In genomic region chr16:81784042-81784785, GRCh38 we compare ENCODE assay signal across 15 cellular contexts. TPM values are rescaled to one million over a fixed set of nuclear protein-coding genes. Genes with fewer than 3 reads are reported as not detected.
A peak's percentile ranks its signal among the peaks of the same experiment; 100 is the strongest.
DNase-seq lines count a peak whose midpoint lies in the region; TF ChIP-seq lines count a peak whose summit lies in the region.
"Had no signal": no experiment of that assay in that cellular context is flagged by ENCODE, and none has a peak within 500 bp of the region (broad histone marks: within the 10 kb centered on the region; RNA-seq: fewer than 3 reads in every experiment).

No MANE protein-coding gene starts in this region.

- peaks cover 25% of the 10 kb centered on the region; the same call in 1 of the 2 replicates for H3K79me2 ChIP-seq in Loucy (ENCODE audit: insufficient read depth, low read length)

- TF ChIP-seq POLR2A in GM18951 (IDR thresholded peaks at IDR 0.05; ENCODE audit: extremely low read depth, insufficient read depth, insufficient read length): peak; percentile 41

- DNase-seq in endodermal cell (peak; percentile 63), progenitor cell of endocrine pancreas (ENCODE audit: low spot score, unreplicated experiment) (no peak), amniotic stem cell (lab: John Stamatoyannopoulos, UW) (no peak), chondrocyte (ENCODE audit: low spot score) (no peak), NCI-H748 (lab: John Stamatoyannopoulos, UW; ENCODE audit: unreplicated experiment) (no peak)
- DNase-seq in CD8-positive, alpha-beta memory T cell: no peak
- DNase-seq: activated CD4-positive, alpha-beta T cell treated with anti-CD3 and anti-CD28 coated beads, Interleukin-2, amount 50 U/mL, for 1 hour; CD8-positive, alpha-beta T cell; gastrocnemius medialis; islet precursor cell; Kasumi-1; spleen had no signal

- peak overlapping the region; percentile 77 for H3K4me2 ChIP-seq in Loucy (ENCODE audit: low read depth, low read length, poor library complexity, severe bottlenecking)

- in situ Hi-C loops in GM18951 (cut with MboI; ENCODE audit: low sequenced_read_pairs, unreplicated experiment): no loop called here

- H3K36me3 ChIP-seq in Loucy (ENCODE audit: insufficient read depth, low read length) (no peaks in the 10 kb centered on the region; the same call in 1 of the 2 replicates), endodermal cell (ENCODE audit: control insufficient read depth, insufficient read depth, low read length) (no peaks in the 10 kb centered on the region)
- no peaks in the 10 kb centered on the region for H3K36me3 ChIP-seq in CD8-positive, alpha-beta memory T cell (ENCODE audit: insufficient read depth, low read length)
- H3K36me3 ChIP-seq: gastrocnemius medialis had no signal

- H3K9me3 ChIP-seq in Loucy (ENCODE audit: insufficient read depth, low read depth, low read length): no peaks in the 10 kb centered on the region
- H3K9me3 ChIP-seq in endodermal cell (ENCODE audit: control insufficient read depth, low read length): no peaks in the 10 kb centered on the region
- H3K9me3 ChIP-seq in CD8-positive, alpha-beta memory T cell (ENCODE audit: low read length): no peaks in the 10 kb centered on the region
- H3K9me3 ChIP-seq: gastrocnemius medialis, spleen had no signal

- H3K4me3 ChIP-seq in Loucy (ENCODE audit: low read length, poor library complexity, severe bottlenecking) (peak overlapping the region; percentile 64), endodermal cell (ENCODE audit: low read length) (peak overlapping the region; percentile 52)
- H3K4me3 ChIP-seq in CD8-positive, alpha-beta memory T cell (ENCODE audit: low read length): no peak overlapping the region
- H3K4me3 ChIP-seq: gastrocnemius medialis had no signal

- H2AFZ ChIP-seq in Loucy (ENCODE audit: low read length): peak overlapping the region; percentile 76

- H3K4me1 ChIP-seq in Loucy (ENCODE audit: insufficient read depth, low read length, poor library complexity, severe bottlenecking) (peaks cover 48% of the 10 kb centered on the region), endodermal cell (ENCODE audit: control insufficient read depth, insufficient read depth, low read length) (peaks cover 29% of the 10 kb centered on the region)
- H3K4me1 ChIP-seq in CD8-positive, alpha-beta memory T cell (ENCODE audit: insufficient read depth, low read length): peaks cover 4% of the 10 kb centered on the region
- H3K4me1 ChIP-seq: gastrocnemius medialis had no signal

- H3K4me1 Mint-ChIP-seq in endodermal cell: peaks cover 58% of the 10 kb centered on the region
- H3K4me1 Mint-ChIP-seq in progenitor cell of endocrine pancreas (ENCODE audit: low read depth): peaks cover 36% of the 10 kb centered on the region
- H3K4me1 Mint-ChIP-seq in CD8-positive, alpha-beta memory T cell: peaks cover 10 to 46% (median 18%) of the 10 kb centered on the region in 3 donors
- peaks cover 4% of the 10 kb centered on the region for H3K4me1 Mint-ChIP-seq in chondrocyte (ENCODE audit: low read depth)

- WGBS in endodermal cell (ENCODE audit: insufficient coverage in 1 of 2, insufficient read length in 1 of 2), 2 experiments: 36 to 41% methylated on average over 2 to 3 of the region's 3 CpGs

- no peaks in the 10 kb centered on the region for H3K9me2 ChIP-seq in Loucy (replicated peaks; ENCODE audit: low read depth, low read length)

- peaks cover 25% of the 10 kb centered on the region for H3K27me3 Mint-ChIP-seq in endodermal cell (ENCODE audit: insufficient read depth)
- H3K27me3 Mint-ChIP-seq in progenitor cell of endocrine pancreas: peaks cover 29% of the 10 kb centered on the region
- peaks cover 1 to 8% of the 10 kb centered on the region in 2 donors for H3K27me3 Mint-ChIP-seq in CD8-positive, alpha-beta memory T cell
- peaks cover 61% of the 10 kb centered on the region for H3K27me3 Mint-ChIP-seq in chondrocyte (ENCODE audit: low read depth)

- H3F3A ChIP-seq in Loucy (ENCODE audit: low read depth): 0 out of 2 replicates have a peak, but pooled peaks cover 3% of the 10 kb centered on the region

- H3K9me3 Mint-ChIP-seq in endodermal cell: no peaks in the 10 kb centered on the region
- no peaks in the 10 kb centered on the region for H3K9me3 Mint-ChIP-seq in progenitor cell of endocrine pancreas (ENCODE audit: low read depth)
- no peaks in the 10 kb centered on the region for H3K9me3 Mint-ChIP-seq in CD8-positive, alpha-beta memory T cell
- H3K9me3 Mint-ChIP-seq in chondrocyte (ENCODE audit: low read depth): no peaks in the 10 kb centered on the region
- H3K9me3 Mint-ChIP-seq: CD8-positive, alpha-beta T cell had no signal

- POLR2A ChIA-PET in CD8-positive, alpha-beta memory T cell (lab: Charles Lee): no interaction called here

- H3K27ac Mint-ChIP-seq in endodermal cell: peak overlapping the region; percentile 22
- H3K27ac Mint-ChIP-seq in progenitor cell of endocrine pancreas: peak overlapping the region; percentile 14
- H3K27ac Mint-ChIP-seq in CD8-positive, alpha-beta memory T cell: peak overlapping the region in 1 of 8 donors; percentile 11
- no peak overlapping the region for H3K27ac Mint-ChIP-seq in chondrocyte (ENCODE audit: unreplicated experiment)
- H3K27ac Mint-ChIP-seq: brain; CD8-positive, alpha-beta T cell had no signal

- H3K4me3 Mint-ChIP-seq in endodermal cell: peak overlapping the region; percentile 33
- no peak overlapping the region for H3K4me3 Mint-ChIP-seq in progenitor cell of endocrine pancreas (ENCODE audit: low read depth)
- no peak overlapping the region for H3K4me3 Mint-ChIP-seq in CD8-positive, alpha-beta memory T cell
- no peak overlapping the region for H3K4me3 Mint-ChIP-seq in chondrocyte (ENCODE audit: unreplicated experiment)
- H3K4me3 Mint-ChIP-seq: brain; CD8-positive, alpha-beta T cell had no signal

- TF ChIP-seq CTCF in Loucy (conservative IDR thresholded peaks at IDR 0.05; ENCODE audit: low read length) (0 out of 2 replicates have a peak, but pooled peaks have one; percentile 12), endodermal cell (conservative IDR thresholded peaks at IDR 0.05) (no peak), progenitor cell of endocrine pancreas (IDR thresholded peaks at IDR 0.05; ENCODE audit: unreplicated experiment) (no peak), chondrocyte (IDR thresholded peaks at IDR 0.05) (no peak)

- H3K27ac ChIP-seq in endodermal cell (ENCODE audit: low read depth, low read length): no peak overlapping the region
- H3K27ac ChIP-seq in CD8-positive, alpha-beta memory T cell (ENCODE audit: low read depth, low read length): no peak overlapping the region
- H3K27ac ChIP-seq: gastrocnemius medialis had no signal

- no peaks in the 10 kb centered on the region for H4K20me1 ChIP-seq in Loucy (ENCODE audit: insufficient read depth, low read length, poor library complexity, severe bottlenecking)

- CTCF ChIA-PET in CD8-positive, alpha-beta memory T cell (lab: Charles Lee): no interaction called here

- peaks cover 14% of the 10 kb centered on the region for H3K36me3 Mint-ChIP-seq in endodermal cell (ENCODE audit: low read depth)
- no peaks in the 10 kb centered on the region for H3K36me3 Mint-ChIP-seq in progenitor cell of endocrine pancreas (ENCODE audit: insufficient read depth)
- H3K36me3 Mint-ChIP-seq in CD8-positive, alpha-beta memory T cell: peaks cover 0 to 22% (median 1%) of the 10 kb centered on the region in 3 donors
- H3K36me3 Mint-ChIP-seq in chondrocyte (ENCODE audit: low read depth): no peaks in the 10 kb centered on the region
- H3K36me3 Mint-ChIP-seq: brain; CD8-positive, alpha-beta T cell had no signal

- H3K9ac ChIP-seq in Loucy (ENCODE audit: low read depth, low read length, poor library complexity, severe bottlenecking): peak overlapping the region; percentile 64
- peak overlapping the region; percentile 13 for H3K9ac ChIP-seq in endodermal cell (ENCODE audit: extremely low read depth, low read length, poor library complexity, severe bottlenecking)

- H3K27me3 ChIP-seq in Loucy (ENCODE audit: insufficient read depth, low read length, poor library complexity, severe bottlenecking) (no peaks in the 10 kb centered on the region), endodermal cell (ENCODE audit: control insufficient read depth, insufficient read depth, low read length, poor library complexity, severe bottlenecking) (peaks cover 16% of the 10 kb centered on the region)
- H3K27me3 ChIP-seq in CD8-positive, alpha-beta memory T cell (ENCODE audit: insufficient read depth, low read length, poor library complexity, severe bottlenecking): no peaks in the 10 kb centered on the region

RNA-seq across cellular contexts. Expression of gene PLCG2, which starts 5.1 kb away (rescaled TPM):
- total RNA-seq in endodermal cell (10 to 100 TPM; 34.7 to 48.4 TPM), progenitor cell of endocrine pancreas (9.1 and 10.3 TPM in 2 replicates), chondrocyte (0.94 to 1.1 TPM (median 1.1 TPM) in 3 replicates)
- polyA plus RNA-seq in endodermal cell (2013, experiment 1 of 2): 3.7 TPM
- polyA plus RNA-seq in endodermal cell (2013, experiment 2 of 2): 3.9 TPM
- total RNA-seq in CD8-positive, alpha-beta memory T cell: 10 to 100 TPM; 14.2 to 16.2 TPM
- 5.4 TPM for polyA plus RNA-seq in CD8-positive, alpha-beta memory T cell
